Comparison of ENCODE assay signal across 16 cellular contexts in the genomic region with DNA sequence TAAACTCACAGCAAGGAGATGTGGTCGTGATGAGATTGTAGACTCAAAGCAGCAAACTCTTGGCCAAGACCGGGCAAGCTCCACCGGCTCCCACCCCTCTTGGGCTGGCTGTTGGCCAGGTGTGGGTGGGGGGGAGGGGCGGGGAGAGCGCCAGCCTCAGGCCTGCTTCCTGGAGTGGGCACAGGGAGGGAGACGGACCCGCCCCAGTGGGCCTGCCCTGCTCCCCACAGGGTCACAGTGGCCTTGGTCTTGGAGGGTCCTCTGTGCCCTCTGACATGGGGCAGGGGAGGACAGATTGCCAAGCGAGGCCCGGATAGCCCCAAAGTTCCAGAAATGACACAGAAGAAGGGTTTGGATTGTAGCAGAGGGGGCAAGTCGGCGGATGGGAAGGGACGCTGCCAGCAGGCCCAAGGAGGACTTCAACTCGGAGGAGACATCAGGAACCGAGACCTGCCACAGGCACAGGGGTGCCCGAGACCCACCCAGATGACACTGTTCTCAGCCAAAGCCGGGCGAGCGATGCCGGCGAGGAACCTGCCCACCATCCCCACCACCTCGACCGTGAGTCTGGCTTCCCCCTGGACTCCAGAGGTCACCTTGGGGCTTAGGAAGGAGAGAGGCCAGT.
A peak's percentile ranks its signal among the peaks of the same experiment; 100 is the strongest.
DNase-seq lines count a peak whose midpoint lies in the region; ATAC-seq, FAIRE-seq and TF ChIP-seq lines count a peak whose summit lies in the region.
"Had no signal": no experiment of that assay in that cellular context is flagged by ENCODE, and none has a peak within 500 bp of the region (broad histone marks: within the 10 kb centered on the region; RNA-seq: fewer than 3 reads in every experiment).

No MANE protein-coding gene starts in this region.

- no TSS peak for BruUV-seq in HepG2 (replicated peaks; lab: Mats Ljungman, UMichigan)

- DNase-seq in Right ventricle myocardium inferior (ENCODE audit: missing footprints) (peak; percentile 64), left ventricle myocardium inferior (no peak), right lobe of liver (peak in 2 of 3 donors; percentile 3 to 40), HepG2 (ENCODE audit: low spot score) (no peak), neuronal stem cell (ENCODE audit: low spot score) (no peak), aorta (peak; percentile 34 to 55), HEK293T (ENCODE audit: extremely low spot score) (no peak), LoVo (ENCODE audit: low spot score) (no peak)
- DNase-seq: AML-193; Calu3; CD8-positive, alpha-beta T cell; GF-D8; H9 had no signal

- H4K20me1 ChIP-seq in HepG2 (ENCODE audit: insufficient read depth, low read length), result peaks cover 3% of the 10 kb centered on the region; the same call in 1 of the 2 replicates

- no peak overlapping the region for H2BK5ac ChIP-seq in neuronal stem cell (ENCODE audit: low read length)

- TF ChIP-seq RAD21 in HepG2 (CRISPR knock-in tag; IDR thresholded peaks at IDR 0.05), result no peak

- no peaks in the 10 kb centered on the region for H3K36me3 ChIP-seq in left ventricle myocardium inferior
- no peaks in the 10 kb centered on the region for H3K36me3 ChIP-seq in right lobe of liver
- H3K36me3 ChIP-seq in HepG2 (replicated peaks in 1 of 2; ENCODE audit: control insufficient read depth in 1 of 2, insufficient read depth in 2 of 2, low read length in 2 of 2), result no peaks in the 10 kb centered on the region
- H3K36me3 ChIP-seq in neuronal stem cell (replicated peaks in 1 of 2; ENCODE audit: control insufficient read depth in 2 of 2, insufficient read depth in 2 of 2, low read length in 2 of 2), result peaks cover 0 to 3% of the 10 kb centered on the region in 2 donors
- no peaks in the 10 kb centered on the region for H3K36me3 ChIP-seq in aorta (ENCODE audit: control insufficient read depth in 1 of 2, insufficient read depth in 2 of 2, low read length in 1 of 2)

- H3K4me1 ChIP-seq in left ventricle myocardium inferior, result no peaks in the 10 kb centered on the region
- no peaks in the 10 kb centered on the region for H3K4me1 ChIP-seq in right lobe of liver
- no peaks in the 10 kb centered on the region for H3K4me1 ChIP-seq in HepG2 (ENCODE audit: insufficient read depth, low read length)
- peaks cover 0 to 2% of the 10 kb centered on the region in 2 donors for H3K4me1 ChIP-seq in neuronal stem cell (ENCODE audit: control insufficient read depth in 2 of 2, insufficient read depth in 1 of 2, low read depth in 1 of 2, low read length in 2 of 2)
- no peaks in the 10 kb centered on the region for H3K4me1 ChIP-seq in aorta (ENCODE audit: control insufficient read depth in 1 of 2, insufficient read depth in 2 of 2, low read length in 2 of 2)
- H3K4me1 ChIP-seq: A549 had no signal

- peaks cover 52% of the 10 kb centered on the region for H3K27me3 ChIP-seq in left ventricle myocardium inferior (ENCODE audit: low read depth)
- no peaks in the 10 kb centered on the region for H3K27me3 ChIP-seq in right lobe of liver
- H3K27me3 ChIP-seq in HepG2 (ENCODE audit: control insufficient read depth in 1 of 2, insufficient read depth in 2 of 2, low read length in 2 of 2), result peaks cover 18 to 61% of the 10 kb centered on the region in 2 experiments
- H3K27me3 ChIP-seq in neuronal stem cell (ENCODE audit: control insufficient read depth in 3 of 3, insufficient read depth in 3 of 3, low read depth in 1 of 3, low read length in 3 of 3), result peaks cover 0 to 44% (median 0%) of the 10 kb centered on the region in 3 experiments
- no peaks in the 10 kb centered on the region for H3K27me3 ChIP-seq in aorta (ENCODE audit: control insufficient read depth in 1 of 2, insufficient read depth in 2 of 2, low read length in 1 of 2)

- H3K27ac ChIP-seq in left ventricle myocardium inferior (replicated peaks), result no peak overlapping the region
- no peak overlapping the region for H3K27ac ChIP-seq in right lobe of liver
- H3K27ac ChIP-seq in HepG2 (ENCODE audit: extremely low read length, insufficient read depth, low read length), result no peak overlapping the region
- H3K27ac ChIP-seq in neuronal stem cell (replicated peaks; ENCODE audit: low read length), result no peak overlapping the region
- H3K27ac ChIP-seq in aorta (ENCODE audit: low read depth in 1 of 2, low read length in 2 of 2), result no peak overlapping the region
- H3K27ac ChIP-seq: 22Rv1, A549 had no signal

- H3K9me3 ChIP-seq in left ventricle myocardium inferior (replicated peaks), result peaks cover 18% of the 10 kb centered on the region
- H3K9me3 ChIP-seq in right lobe of liver, result no peaks in the 10 kb centered on the region
- no peaks in the 10 kb centered on the region for H3K9me3 ChIP-seq in HepG2 (ENCODE audit: low read length)
- peaks cover 0 to 12% of the 10 kb centered on the region in 2 donors for H3K9me3 ChIP-seq in neuronal stem cell (replicated peaks in 1 of 2; ENCODE audit: control insufficient read depth in 2 of 2, insufficient read depth in 1 of 2, low read depth in 1 of 2, low read length in 2 of 2)
- H3K9me3 ChIP-seq in aorta (ENCODE audit: control insufficient read depth, low read length), result no peaks in the 10 kb centered on the region

- TF ChIP-seq POLR2A in right lobe of liver (IDR thresholded peaks at IDR 0.05), result no peak
- no peak for TF ChIP-seq POLR2A in HepG2 (IDR thresholded peaks at IDR 0.05; ENCODE audit: insufficient read depth in 1 of 2, low read depth in 2 of 2, low read length in 2 of 2)

- no peak overlapping the region for H3K4ac ChIP-seq in neuronal stem cell (ENCODE audit: low read length)

- in situ Hi-C loops in HepG2 (cut with HindIII; ENCODE audit: extremely low pct_ligation_motif_present, low pct_unique_long_range_greater_than_20kb), result no loop called here

- no peak overlapping the region for H3K18ac ChIP-seq in neuronal stem cell (ENCODE audit: low read length)

- H2BK12ac ChIP-seq in neuronal stem cell (ENCODE audit: low read length), result no peak overlapping the region

- peaks cover 2% of the 10 kb centered on the region for H3K79me1 ChIP-seq in neuronal stem cell (ENCODE audit: low read depth, low read length)

- FAIRE-seq in HepG2 (lab: Jason Lieb, UNC), result no peak
- FAIRE-seq: A549, H1 had no signal

- H3K4me2 ChIP-seq in HepG2 (ENCODE audit: low read depth, low read length) (no peak overlapping the region), neuronal stem cell (ENCODE audit: insufficient read depth, low read length, poor library complexity, severe bottlenecking) (no peak overlapping the region)
- H3K4me2 ChIP-seq: A549 had no signal

- TF ChIP-seq EP300 in HepG2 (IDR thresholded peaks at IDR 0.05; ENCODE audit: low read depth in 2 of 2, low read length in 2 of 2) (no peak), HepG2 (CRISPR knock-in tag; IDR thresholded peaks at IDR 0.05; ENCODE audit: borderline replicate concordance) (no peak)

- intact Hi-C loops in Right ventricle myocardium inferior (cut with DNase I) (no loop called here), left ventricle myocardium inferior (cut with micrococcal nuclease) (no loop called here), right lobe of liver (cut with DNase I) (no loop called here), HepG2 (cut with micrococcal nuclease; ENCODE audit: unreplicated experiment) (no loop called here), aorta (cut with DNase I) (no loop called here)

- no peak overlapping the region for H3K14ac ChIP-seq in neuronal stem cell (ENCODE audit: low read length)

- H3K23ac ChIP-seq in neuronal stem cell (ENCODE audit: low read depth, low read length, poor library complexity), result no peak overlapping the region

- H3K79me2 ChIP-seq in HepG2 (ENCODE audit: insufficient read depth, low read length), result no peaks in the 10 kb centered on the region

- H2AFZ ChIP-seq in HepG2 (ENCODE audit: low read length) (no peak overlapping the region), neuronal stem cell (ENCODE audit: low read length) (no peak overlapping the region)

- no peak for TF ChIP-seq CTCF in left ventricle myocardium inferior (IDR thresholded peaks at IDR 0.05; ENCODE audit: borderline replicate concordance)
- no peak for TF ChIP-seq CTCF in right lobe of liver (IDR thresholded peaks at IDR 0.05)
- no peak for TF ChIP-seq CTCF in HepG2 (CRISPR knock-in tag; IDR thresholded peaks at IDR 0.05)

- no peak overlapping the region for H4K91ac ChIP-seq in neuronal stem cell (ENCODE audit: low read depth, low read length, poor library complexity)

- H4K8ac ChIP-seq in neuronal stem cell (ENCODE audit: low read depth, low read length), result no peak overlapping the region

- H2BK120ac ChIP-seq in neuronal stem cell (ENCODE audit: low read depth, low read length), result no peak overlapping the region

- H2AK5ac ChIP-seq in neuronal stem cell (ENCODE audit: low read depth, low read length), result peak overlapping the region; percentile 48

- CTCF ChIA-PET in HepG2 (lab: Yijun Ruan, JAX; ENCODE audit: low intra/inter-chr PET ratio, low total read pairs) (no interaction called here), HEK293T (lab: Yijun Ruan, JAX) (no interaction called here)

- H2BK15ac ChIP-seq in neuronal stem cell (ENCODE audit: low read length), result no peak overlapping the region

- no peak overlapping the region for H3K9ac ChIP-seq in HepG2 (ENCODE audit: insufficient read depth, low read depth, low read length)
- H3K9ac ChIP-seq in neuronal stem cell (ENCODE audit: low read depth, low read length, poor library complexity), result no peak overlapping the region

- POLR2A ChIA-PET in HepG2 (lab: Yijun Ruan, JAX) (no interaction called here), HEK293T (lab: Yijun Ruan, JAX) (no interaction called here)

- WGBS in right lobe of liver (ENCODE audit: insufficient coverage, low coverage, low lambda C conversion rate, missing lambda C conversion rate), result 60% methylated on average over 3 of the region's 22 CpGs
- 18% methylated on average over 8 of the region's 22 CpGs for WGBS in HepG2 (ENCODE audit: low lambda C conversion rate)
- WGBS in neuronal stem cell (ENCODE audit: extremely low coverage in 2 of 2, insufficient read length in 2 of 2, insufficient replicate concordance in 1 of 2), 2 donors, result no CpG with 5 or more reads among the region's 22 CpGs
- WGBS in aorta, 2 donors, result 71 to 73% methylated on average over 21 to 22 of the region's 22 CpGs

- ATAC-seq in Right ventricle myocardium inferior (no peak), right lobe of liver (no peak), HepG2 (no peak), aorta (ENCODE audit: low FRiP score) (no peak)
- ATAC-seq: A549; CD8-positive, alpha-beta T cell had no signal

- H3K4me3 ChIP-seq in left ventricle myocardium inferior, result no peak overlapping the region
- H3K4me3 ChIP-seq in right lobe of liver, result no peak overlapping the region
- no peak overlapping the region for H3K4me3 ChIP-seq in HepG2 (replicated peaks in 1 of 3; ENCODE audit: insufficient read depth in 1 of 3, low read depth in 2 of 3, low read length in 3 of 3)
- no peak overlapping the region for H3K4me3 ChIP-seq in neuronal stem cell (ENCODE audit: low read length in 2 of 2)
- H3K4me3 ChIP-seq in aorta (ENCODE audit: low read length in 2 of 2), result no peak overlapping the region
- H3K4me3 ChIP-seq: A549 had no signal

TF ChIP-seq in HepG2, 621 proteins besides CTCF, POLR2A, EP300 and RAD21 (continues in another document):
- TF ChIP-seq ZNF331 (CRISPR knock-in tag; IDR thresholded peaks at IDR 0.05), result no peak
- no peak for TF ChIP-seq ZNF567 (CRISPR knock-in tag; IDR thresholded peaks at IDR 0.05; ENCODE audit: borderline replicate concordance)

TF ChIP-seq in HEK293T, 16 proteins besides CTCF, POLR2A, EP300 and RAD21 (continues in another document):
- TF ChIP-seq FOXA1 (IDR thresholded peaks at IDR 0.05), result no peak
- no peak for TF ChIP-seq ZNF384 (IDR thresholded peaks at IDR 0.05)
- TF ChIP-seq L3MBTL2 (conservative IDR thresholded peaks at IDR 0.05), result no peak
- no peak for TF ChIP-seq HDGF (IDR thresholded peaks at IDR 0.05; ENCODE audit: borderline replicate concordance)

Comparison
In these comparisons a context has a peak if more than half of its experiments do, and no peak if none do; other contexts are left out.
1. DNase-seq: peak in Right ventricle myocardium inferior (single experiment), right lobe of liver (2 of 3) and aorta (2 of 2); none in left ventricle myocardium inferior (single experiment), HepG2 (single experiment), neuronal stem cell (single experiment), HEK293T (single experiment) and LoVo (single experiment).